In genomic region chr6:42038811-42039408, GRCh38 we compare ENCODE assay signal across 13 cellular contexts. TPM values are rescaled to one million over a fixed set of nuclear protein-coding genes. Genes with fewer than 3 reads are reported as not detected.
DNase-seq lines count a peak whose midpoint lies in the region; ATAC-seq, FAIRE-seq and TF ChIP-seq lines count a peak whose summit lies in the region.
"Had no signal": no experiment of that assay in that cellular context is flagged by ENCODE, and none has a peak within 500 bp of the region (broad histone marks: within the 10 kb centered on the region; RNA-seq: fewer than 3 reads in every experiment).

No MANE protein-coding gene starts in this region.

- CTCF ChIA-PET in HepG2 (lab: Yijun Ruan, JAX; ENCODE audit: low intra/inter-chr PET ratio, low total read pairs): no interaction called here

- H3K27me3 Mint-ChIP-seq in T-helper 17 cell: no peaks in the 10 kb centered on the region

- H4K20me1 ChIP-seq in HepG2 (ENCODE audit: insufficient read depth, low read length) (no peaks in the 10 kb centered on the region), fibroblast of lung (ENCODE audit: control insufficient read depth, extremely low read depth, insufficient read depth, low read length) (no peaks in the 10 kb centered on the region)

- H3K9ac ChIP-seq in HepG2 (ENCODE audit: insufficient read depth, low read depth, low read length) (no peak overlapping the region), fibroblast of lung (ENCODE audit: insufficient read depth, low read length) (no peak overlapping the region), stomach smooth muscle (ENCODE audit: low read length in 2 of 2) (no peak overlapping the region)

- H3K9me3 ChIP-seq in HepG2 (ENCODE audit: low read length): no peaks in the 10 kb centered on the region
- no peaks in the 10 kb centered on the region for H3K9me3 ChIP-seq in right lobe of liver
- H3K9me3 ChIP-seq in T-helper 17 cell (ENCODE audit: control insufficient read depth, low read length, poor library complexity, severe bottlenecking): no peaks in the 10 kb centered on the region
- no peaks in the 10 kb centered on the region for H3K9me3 ChIP-seq in fibroblast of lung (ENCODE audit: control insufficient read depth, insufficient read depth, low read depth, low read length)
- no peaks in the 10 kb centered on the region for H3K9me3 ChIP-seq in stomach smooth muscle (ENCODE audit: control insufficient read depth in 2 of 2, low read length in 2 of 2)

- H3K4me3 Mint-ChIP-seq in T-helper 17 cell: peak overlapping the region; percentile 82

- no TSS peak for BruUV-seq in HepG2 (replicated peaks; lab: Mats Ljungman, UMichigan)

- intact Hi-C loops in HepG2 (cut with micrococcal nuclease; ENCODE audit: unreplicated experiment): no loop called here
- intact Hi-C loops in right lobe of liver (cut with DNase I): loop anchor here in 1 of 2 donors (10.0 kb wide), 1 partner anchor 254 kb away; the partner anchor contains the start of genes PRICKLE4 and TOMM6

- ATAC-seq in HepG2 (no peak), right lobe of liver (no peak), T-helper 17 cell (no peak)
- ATAC-seq: left colon had no signal

- peak overlapping the region; percentile 95 for H3K27ac Mint-ChIP-seq in T-helper 17 cell

- DNase-seq in HepG2 (ENCODE audit: low spot score): no peak
- DNase-seq in right lobe of liver: no peak
- DNase-seq in T-helper 17 cell: no peak
- DNase-seq in fibroblast of lung (ENCODE audit: low read depth in 2 of 2): peak; percentile 39 to 79
- DNase-seq in GM19238 (ENCODE audit: insufficient read length, low spot score): no peak
- no peak for DNase-seq in SIG-M5 (lab: John Stamatoyannopoulos, UW)
- no peak for DNase-seq in anterior cingulate cortex (lab: John Stamatoyannopoulos, UW)
- DNase-seq: C1 segment of cervical spinal cord, NCI-H345, nucleus accumbens had no signal

- TF ChIP-seq CTCF in HepG2 (CRISPR knock-in tag; IDR thresholded peaks at IDR 0.05) (no peak), right lobe of liver (IDR thresholded peaks at IDR 0.05) (no peak), fibroblast of lung (conservative IDR thresholded peaks at IDR 0.05 in 1 of 2, IDR thresholded peaks at IDR 0.05 in 1 of 2; ENCODE audit: low read depth in 1 of 2, low read length in 2 of 2) (no peak)

- no peak for TF ChIP-seq RAD21 in HepG2 (CRISPR knock-in tag; IDR thresholded peaks at IDR 0.05)

- H2AFZ ChIP-seq in HepG2 (ENCODE audit: low read length) (no peak overlapping the region), fibroblast of lung (ENCODE audit: low read length) (no peak overlapping the region)

- POLR2A ChIA-PET in HepG2 (lab: Yijun Ruan, JAX): no interaction called here

- H3K36me3 ChIP-seq in HepG2 (replicated peaks in 1 of 2; ENCODE audit: control insufficient read depth in 1 of 2, insufficient read depth in 2 of 2, low read length in 2 of 2): no peaks in the 10 kb centered on the region
- no peaks in the 10 kb centered on the region for H3K36me3 ChIP-seq in right lobe of liver
- no peaks in the 10 kb centered on the region for H3K36me3 ChIP-seq in fibroblast of lung (ENCODE audit: control insufficient read depth, insufficient read depth, low read length)
- H3K36me3 ChIP-seq in stomach smooth muscle (ENCODE audit: control insufficient read depth in 2 of 2, insufficient read depth in 2 of 2, low read length in 2 of 2): no peaks in the 10 kb centered on the region

- peak; percentile 23 for FAIRE-seq in HepG2 (lab: Jason Lieb, UNC)

- H3K4me2 ChIP-seq in HepG2 (ENCODE audit: low read depth, low read length) (no peak overlapping the region), fibroblast of lung (ENCODE audit: extremely low read depth, insufficient read depth, low read length) (no peak overlapping the region)

- H3K27ac ChIP-seq in HepG2 (ENCODE audit: extremely low read length, insufficient read depth, low read length) (no peak overlapping the region), right lobe of liver (no peak overlapping the region), fibroblast of lung (ENCODE audit: insufficient read depth, low read length) (no peak overlapping the region), stomach smooth muscle (ENCODE audit: low read length) (peak overlapping the region; percentile 18)
- H3K27ac ChIP-seq: HL-60 had no signal

- no peak overlapping the region for H3K4me3 ChIP-seq in HepG2 (replicated peaks in 1 of 3; ENCODE audit: insufficient read depth in 1 of 3, low read depth in 2 of 3, low read length in 3 of 3)
- H3K4me3 ChIP-seq in right lobe of liver: no peak overlapping the region
- H3K4me3 ChIP-seq in fibroblast of lung (replicated peaks in 1 of 4; ENCODE audit: control extremely low read depth in 1 of 4, insufficient read depth in 1 of 4, low read depth in 3 of 4, low read length in 4 of 4): no peak overlapping the region
- H3K4me3 ChIP-seq in stomach smooth muscle (ENCODE audit: low read length in 2 of 2): no peak overlapping the region

- H3K36me3 Mint-ChIP-seq in T-helper 17 cell (ENCODE audit: low read depth): peaks cover 2% of the 10 kb centered on the region

- no peaks in the 10 kb centered on the region for H3K27me3 ChIP-seq in HepG2 (ENCODE audit: control insufficient read depth in 1 of 2, insufficient read depth in 2 of 2, low read length in 2 of 2)
- H3K27me3 ChIP-seq in right lobe of liver: no peaks in the 10 kb centered on the region
- H3K27me3 ChIP-seq in fibroblast of lung (ENCODE audit: control insufficient read depth, insufficient read depth, low read length): no peaks in the 10 kb centered on the region
- no peaks in the 10 kb centered on the region for H3K27me3 ChIP-seq in stomach smooth muscle (ENCODE audit: control insufficient read depth in 1 of 2, insufficient read depth in 2 of 2, low read length in 2 of 2)

- H3K4me1 Mint-ChIP-seq in T-helper 17 cell: peaks cover 42% of the 10 kb centered on the region

- peaks cover 8% of the 10 kb centered on the region for H3K4me1 ChIP-seq in HepG2 (ENCODE audit: insufficient read depth, low read length)
- peaks cover 0 to 3% (median 0%) of the 10 kb centered on the region in 4 donors for H3K4me1 ChIP-seq in right lobe of liver
- peaks cover under 1% of the 10 kb centered on the region for H3K4me1 ChIP-seq in fibroblast of lung (ENCODE audit: control insufficient read depth, extremely low read depth, insufficient read depth, low read length)
- peaks cover 30% of the 10 kb centered on the region for H3K4me1 ChIP-seq in stomach smooth muscle (ENCODE audit: control insufficient read depth, insufficient read depth, low read length)

- WGBS in HepG2 (ENCODE audit: low lambda C conversion rate): 4% methylated on average over 2 of the region's 2 CpGs
- 55% methylated on average over 2 of the region's 2 CpGs for WGBS in right lobe of liver (ENCODE audit: insufficient coverage, low coverage, low lambda C conversion rate, missing lambda C conversion rate)

- TF ChIP-seq EP300 in HepG2 (IDR thresholded peaks at IDR 0.05; ENCODE audit: low read depth in 2 of 2, low read length in 2 of 2) (no peak), HepG2 (CRISPR knock-in tag; IDR thresholded peaks at IDR 0.05; ENCODE audit: borderline replicate concordance) (no peak)

- no peaks in the 10 kb centered on the region for H3K79me2 ChIP-seq in HepG2 (ENCODE audit: insufficient read depth, low read length)
- H3K79me2 ChIP-seq in fibroblast of lung (ENCODE audit: control insufficient read depth, insufficient read depth, low read length): no peaks in the 10 kb centered on the region

- in situ Hi-C loops in HepG2 (cut with HindIII; ENCODE audit: extremely low pct_ligation_motif_present, low pct_unique_long_range_greater_than_20kb): loop anchor here (25.0 kb wide), 1 partner anchor 677 kb away; no protein-coding TSS in a partner anchor

- TF ChIP-seq POLR2A in HepG2 (IDR thresholded peaks at IDR 0.05; ENCODE audit: insufficient read depth in 1 of 2, low read depth in 2 of 2, low read length in 2 of 2) (no peak), right lobe of liver (IDR thresholded peaks at IDR 0.05) (no peak)

TF ChIP-seq in HepG2, 621 proteins besides CTCF, POLR2A, EP300 and RAD21 (continues in another document):
- no peak for TF ChIP-seq SRSF9 (IDR thresholded peaks at IDR 0.05; ENCODE audit: borderline replicate concordance, insufficient read depth, low read depth, low read length, poor library complexity, severe bottlenecking)

RNA-seq across cellular contexts. Expression of gene TAF8, which starts 11.4 kb away (rescaled TPM):
- total RNA-seq in HepG2 (2016; rRNA removed; fragmentation: Illumina TruSeq; extraction: Trizol) (20.2 and 25.2 TPM in 2 replicates), right lobe of liver (10 to 100 TPM in 4 of 6 experiments, 1 to 10 TPM in 2; 6.7 to 14.7 (median 11.9) TPM), T-helper 17 cell (10 to 100 TPM; 28.7 to 35.3 TPM), fibroblast of lung (12.6 and 13.9 TPM in 2 replicates)
- 5.3 and 5.6 TPM in 2 replicates for total RNA-seq in HepG2 (2016; cell fraction: cytosol; rRNA removed; fragmentation: Illumina TruSeq; extraction: Trizol; ENCODE audit: low read depth)
- 18.4 and 26.1 TPM in 2 replicates for total RNA-seq in HepG2 (2016; cell fraction: insoluble cytoplasmic fraction; rRNA removed; fragmentation: Illumina TruSeq; extraction: Trizol)
- total RNA-seq in HepG2 (2016; cell fraction: membrane; rRNA removed; fragmentation: Illumina TruSeq; extraction: Trizol): 7.7 and 11.1 TPM in 2 replicates
- 25.6 and 26.1 TPM in 2 replicates for total RNA-seq in HepG2 (2016; cell fraction: nucleus; rRNA removed; fragmentation: Illumina TruSeq; extraction: Trizol)
- polyA plus RNA-seq in HepG2 (2011; rRNA removed) (23.8 and 25.8 TPM in 2 replicates), fibroblast of lung (14.0 and 17.4 TPM in 2 replicates)
- polyA plus RNA-seq in HepG2 (2011; cell fraction: cytosol; rRNA removed): 14.5 and 19.7 TPM in 2 replicates
- polyA plus RNA-seq in HepG2 (2011; cell fraction: nucleus; rRNA removed): 30.8 and 36.5 TPM in 2 replicates
- 8.9 and 11.5 TPM in 2 replicates for polyA plus RNA-seq in HepG2 (2012)
- 2.2 and 2.4 TPM in 2 replicates for polyA plus RNA-seq in HepG2 (2016; cell fraction: cytosol; fragmentation: Illumina TruSeq; extraction: Trizol; ENCODE audit: low read depth)
- polyA plus RNA-seq in HepG2 (2016; cell fraction: insoluble cytoplasmic fraction; fragmentation: Illumina TruSeq; extraction: Trizol; ENCODE audit: low read depth): 11.5 and 15.5 TPM in 2 replicates
- 2.5 and 3.1 TPM in 2 replicates for polyA plus RNA-seq in HepG2 (2016; cell fraction: membrane; fragmentation: Illumina TruSeq; extraction: Trizol; ENCODE audit: low read depth)
- polyA plus RNA-seq in HepG2 (2016; cell fraction: nucleus; fragmentation: Illumina TruSeq; extraction: Trizol; ENCODE audit: insufficient read depth, low read depth): 23.7 and 26.1 TPM in 2 replicates
- 73.6 and 87.5 TPM in 2 replicates for polyA minus RNA-seq in HepG2 (2011; rRNA and poly(A)+ RNA removed; ENCODE audit: low replicate concordance)
- 12.6 and 13.8 TPM in 2 replicates for polyA minus RNA-seq in HepG2 (2011; cell fraction: cytosol; rRNA and poly(A)+ RNA removed)
- 74.5 and 84.5 TPM in 2 replicates for polyA minus RNA-seq in HepG2 (2011; cell fraction: nucleus; rRNA and poly(A)+ RNA removed)
- 10.0 and 11.4 TPM in 2 replicates for polyA plus RNA-seq in fibroblast of lung (2012)
- 24.3 and 29.6 TPM in 2 replicates for polyA minus RNA-seq in fibroblast of lung (ENCODE audit: low replicate concordance)

Comparison
In these comparisons a context has a peak if more than half of its experiments do, and no peak if none do; other contexts are left out.
1. DNase-seq: peak in fibroblast of lung (2 of 2); none in HepG2 (single experiment), right lobe of liver (0 of 3), T-helper 17 cell (0 of 3), GM19238 (single experiment), SIG-M5 (single experiment) and anterior cingulate cortex (0 of 58).